Comparison of ENCODE assay signal across 4 cellular contexts in the genomic region with DNA sequence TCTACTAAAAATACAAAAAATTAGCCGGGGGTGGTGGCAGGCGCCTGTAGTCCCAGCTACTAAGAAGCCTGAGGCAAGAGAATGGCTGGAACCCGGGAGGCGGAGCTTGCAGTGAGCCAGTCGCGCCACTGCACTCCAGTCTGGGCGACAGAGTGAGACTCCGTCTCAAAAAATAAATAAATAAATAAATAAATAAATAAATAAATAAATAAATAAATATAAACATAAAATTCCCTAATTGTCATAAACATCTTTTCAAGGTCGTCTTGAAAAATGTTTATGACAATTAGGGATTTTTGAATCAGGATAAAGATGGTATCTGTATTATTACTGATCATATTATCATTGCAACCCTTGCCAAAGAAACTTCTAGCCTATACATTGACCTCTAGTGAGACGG. TPM values are rescaled to one million over a fixed set of nuclear protein-coding genes. Genes with fewer than 3 reads are reported as not detected.
"Had no signal": no experiment of that assay in that cellular context is flagged by ENCODE, and none has a peak within 500 bp of the region (broad histone marks: within the 10 kb centered on the region; RNA-seq: fewer than 3 reads in every experiment).

No MANE protein-coding gene starts in this region.

RNA-seq across cellular contexts. Expression of gene NCBP2L, which starts 32.5 kb away (rescaled TPM):
- polyA plus RNA-seq: neural cell, right cardiac atrium, sigmoid colon, smooth muscle cell had no signal
